Comparison of ENCODE assay signal across 27 cellular contexts in genomic region chr2:86158286-86158685, GRCh38.
"Had no signal": no experiment of that assay in that cellular context is flagged by ENCODE, and none has a peak within 500 bp of the region (broad histone marks: within the 10 kb centered on the region; RNA-seq: fewer than 3 reads in every experiment).

No MANE protein-coding gene starts in this region.

- H3K4me1 ChIP-seq: SJSA1 had no signal

- H3K27me3 ChIP-seq: adrenal gland, SJSA1 had no signal

- H3K9me3 ChIP-seq: adrenal gland, SJSA1 had no signal

- H3K4me3 ChIP-seq: adrenal gland, SJSA1 had no signal

- H3K27ac ChIP-seq: adrenal gland, SJSA1 had no signal

- ATAC-seq: activated CD8-positive, alpha-beta memory T cell treated with anti-CD3 and anti-CD28 coated beads, Interleukin-2, amount 10 ng/mL, durations not matched to agents 7 days and 5 days; activated T-cell treated with anti-CD3 and anti-CD28 coated beads, Interleukin-2, amount 50 U/mL, for 4 hours; activated T-helper 17 cell treated with anti-CD3 and anti-CD28 coated beads, Interleukin-2, amount 50 U/mL, for 72 hours; SK-N-SH treated with all-trans-retinoic acid at 6 μM for 48 hours; WTC11 had no signal

- DNase-seq: activated CD4-positive, alpha-beta T cell treated with anti-CD3 and anti-CD28 coated beads, Interleukin-2, amount 10 ng/mL, durations not matched to agents 24 days and 14 days; activated CD4-positive, alpha-beta T cell treated with anti-CD3 and anti-CD28 coated beads, Interleukin-2, amount 50 U/mL, for 48 hours; activated CD4-positive, CD25-positive, alpha-beta regulatory T cell treated with anti-CD3 and anti-CD28 coated beads, Interleukin-2, amount 50 U/mL, for 72 hours; activated CD8-positive, alpha-beta memory T cell treated with anti-CD3 and anti-CD28 coated beads, Interleukin-2, amount 10 ng/mL, durations not matched to agents 7 days and 5 days; activated gamma-delta T cell treated with Interleukin-2 at 50 U/mL for 16 hours; activated naive CD4-positive, alpha-beta T cell treated with anti-CD3 and anti-CD28 coated beads, Interleukin-2, amount 50 U/mL, for 16 hours; activated naive CD8-positive, alpha-beta T cell treated with anti-CD3 and anti-CD28 coated beads, Interleukin-2, amount 10 ng/mL, durations not matched to agents 7 days and 5 days; activated T-cell treated with anti-CD3 and anti-CD28 coated beads, Interleukin-2, amount 50 U/mL, for 4 hours; adrenal gland; anterior cingulate cortex; caudate nucleus; Kasumi-1; KBM-7; NCI-H1105 treated with DMSO at 0.1 percent for 48 hours; NCI-H1436 treated with DMSO at 0.1 percent for 48 hours; NCI-H187; NCI-H2081; NCI-H510A treated with DMSO at 0.1 percent for 48 hours; NCI-H69; NK-92 treated with Interleukin-12 subunit alpha and Interleukin-12 subunit beta, amount 100 ng/mL, for 24 hours; SHP77; SW 1271 had no signal

- FAIRE-seq: RCC 7860 had no signal
